ENCODE assay signal across 12 cellular contexts in genomic region chr9:109248133-109248581, GRCh38.
DNase-seq lines count a peak whose midpoint lies in the region; ATAC-seq and TF ChIP-seq lines count a peak whose summit lies in the region.
"Had no signal": no experiment of that assay in that cellular context is flagged by ENCODE, and none has a peak within 500 bp of the region (broad histone marks: within the 10 kb centered on the region; RNA-seq: fewer than 3 reads in every experiment).

No MANE protein-coding gene starts in this region.

- peaks cover 66% of the 10 kb centered on the region for H3K4me1 Mint-ChIP-seq in HFFc6 (ENCODE audit: low read depth)

- no peak for DNase-seq in AG04449 (ENCODE audit: low read depth, low spot score)
- DNase-seq in HFFc6, result peak; percentile 4
- peak; percentile 63 for DNase-seq in amniotic epithelial cell (ENCODE audit: low read depth)
- peak; percentile 40 for DNase-seq in islet precursor cell
- no peak for DNase-seq in dermis blood vessel endothelial cell
- DNase-seq in SHP77 treated with DMSO at 0.1 percent for 48 hours (lab: John Stamatoyannopoulos, UW), result no peak
- DNase-seq in NCI-H2081 treated with DMSO at 0.1 percent for 48 hours (lab: John Stamatoyannopoulos, UW), result no peak
- DNase-seq: activated naive CD8-positive, alpha-beta T cell treated with anti-CD3 and anti-CD28 coated beads for 36 hours; colonic mucosa; mucosa of descending colon; NCI-H1105 had no signal

- H3K4me3 Mint-ChIP-seq in HFFc6, result peak overlapping the region; percentile 28; the same call in 1 of the 2 replicates
- H3K4me3 Mint-ChIP-seq: activated naive CD8-positive, alpha-beta T cell treated with anti-CD3 and anti-CD28 coated beads for 36 hours had no signal

- CTCF ChIA-PET in AG04449 (lab: Yijun Ruan, JAX), result interaction anchor here (0.9 to 1.5 kb wide), 4 partner anchors 18 to 74 kb away, joined by 3 to 4 read pairs (median 3); partner anchors contain the start of gene EPB41L4B

- H3K9me3 Mint-ChIP-seq in HFFc6, result no peaks in the 10 kb centered on the region
- H3K9me3 Mint-ChIP-seq: activated naive CD8-positive, alpha-beta T cell treated with anti-CD3 and anti-CD28 coated beads for 36 hours had no signal

- no peak for TF ChIP-seq POLR2A in GM18505 (IDR thresholded peaks at IDR 0.05; ENCODE audit: borderline replicate concordance, extremely low read depth, insufficient read depth, insufficient read length)

- no peak for ATAC-seq in GM18505 (IDR thresholded peaks at IDR 0.05; ENCODE audit: unreplicated experiment)
- ATAC-seq: mucosa of descending colon had no signal

- no peak overlapping the region for H3K4me3 ChIP-seq in AG04449 (ENCODE audit: low read depth, low read length)
- H3K4me3 ChIP-seq: colonic mucosa, mucosa of descending colon had no signal

- no peaks in the 10 kb centered on the region for H3K27me3 Mint-ChIP-seq in HFFc6 (ENCODE audit: insufficient read depth)

- POLR2A ChIA-PET in AG04449 (lab: Yijun Ruan, JAX), result no interaction called here

- TF ChIP-seq CTCF in AG04449 (IDR thresholded peaks at IDR 0.05; ENCODE audit: insufficient read depth, low read length, missing control alignments), result peak; percentile 28
- TF ChIP-seq CTCF in HFFc6 (IDR thresholded peaks at IDR 0.05), result peak; percentile 32; the same call in 1 of the 2 replicates

- no peak overlapping the region; the same call in 1 of the 2 replicates for H3K27ac Mint-ChIP-seq in HFFc6
- H3K27ac Mint-ChIP-seq: activated naive CD8-positive, alpha-beta T cell treated with anti-CD3 and anti-CD28 coated beads for 36 hours had no signal

- no peaks in the 10 kb centered on the region for H3K36me3 Mint-ChIP-seq in HFFc6 (ENCODE audit: low read depth)
- H3K36me3 Mint-ChIP-seq: activated naive CD8-positive, alpha-beta T cell treated with anti-CD3 and anti-CD28 coated beads for 36 hours had no signal

Comparison
In these comparisons a context has a peak if more than half of its experiments do, and no peak if none do; other contexts are left out.
1. DNase-seq: peak in HFFc6 (single experiment), amniotic epithelial cell (single experiment) and islet precursor cell (single experiment); none in AG04449 (single experiment), dermis blood vessel endothelial cell (single experiment), SHP77 treated with DMSO at 0.1 percent for 48 hours (single experiment) and NCI-H2081 treated with DMSO at 0.1 percent for 48 hours (single experiment).